In genomic region chr7:83118347-83119001, GRCh38 we compare ENCODE assay signal across 1 cellular context.
TF ChIP-seq lines count a peak whose summit lies in the region.

No MANE protein-coding gene starts in this region.

TF ChIP-seq in GM23338, 12 proteins besides CTCF, POLR2A, EP300 and RAD21 (continued from another document):
- TF ChIP-seq ZNF462 (CRISPR knock-in tag; IDR thresholded peaks at IDR 0.05), result no peak
- no peak for TF ChIP-seq ZNF114 (CRISPR knock-in tag; IDR thresholded peaks at IDR 0.05)
- no peak for TF ChIP-seq EZH2phosphoT487 (IDR thresholded peaks at IDR 0.05; ENCODE audit: unreplicated experiment)
- no peak for TF ChIP-seq STAT1 (IDR thresholded peaks at IDR 0.05; ENCODE audit: unreplicated experiment)
- TF ChIP-seq NANOG (IDR thresholded peaks at IDR 0.05; ENCODE audit: borderline replicate concordance), result no peak
- no peak for TF ChIP-seq CREB1 (CRISPR knock-in tag; IDR thresholded peaks at IDR 0.05; ENCODE audit: low read depth)
- TF ChIP-seq ZNF331 (CRISPR knock-in tag; IDR thresholded peaks at IDR 0.05; ENCODE audit: low read depth), result no peak
